22 cellular contexts compared by ENCODE assay signal in the genomic region with DNA sequence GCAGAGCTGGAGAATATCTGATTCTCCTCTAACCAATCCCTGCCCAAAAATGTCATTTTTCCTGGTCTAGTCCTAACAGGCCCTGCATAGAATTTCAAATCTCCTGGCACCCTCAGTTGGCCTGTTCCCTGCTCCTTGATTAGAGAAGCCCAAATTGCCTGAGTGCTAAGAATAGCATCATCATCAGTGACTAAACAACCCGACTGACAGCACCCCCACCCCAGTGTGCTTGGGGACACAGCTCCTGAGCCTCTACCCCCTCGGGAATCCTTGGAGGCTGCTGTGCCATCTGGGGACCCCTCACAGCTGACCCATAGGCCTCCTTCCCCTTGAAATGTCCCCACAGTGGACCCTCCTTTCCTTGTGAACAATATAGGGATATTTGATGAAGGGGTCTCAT.
"Had no signal": no experiment of that assay in that cellular context is flagged by ENCODE, and none has a peak within 500 bp of the region (broad histone marks: within the 10 kb centered on the region; RNA-seq: fewer than 3 reads in every experiment).

No MANE protein-coding gene starts in this region.

- H3K4me3 Mint-ChIP-seq: activated CD8-positive, alpha-beta T cell treated with anti-CD3 and anti-CD28 coated beads for 36 hours; activated naive CD4-positive, alpha-beta T cell treated with anti-CD3 and anti-CD28 coated beads, Interleukin-2, amount 50 U/mL, for 24 hours; T-helper 1 cell treated with Interleukin-12 subunit alpha and Interleukin-12 subunit beta and Interleukin-4 antibody, amounts not matched to agents 30 μg/mL and 1 μg/mL, for 36 hours had no signal

- H3K27ac Mint-ChIP-seq: activated CD8-positive, alpha-beta T cell treated with anti-CD3 and anti-CD28 coated beads for 36 hours; activated naive CD4-positive, alpha-beta T cell treated with anti-CD3 and anti-CD28 coated beads, Interleukin-2, amount 50 U/mL, for 24 hours; T-helper 1 cell treated with Interleukin-12 subunit alpha and Interleukin-12 subunit beta and Interleukin-4 antibody, amounts not matched to agents 30 μg/mL and 1 μg/mL, for 36 hours had no signal

- ATAC-seq: activated CD8-positive, alpha-beta T cell treated with anti-CD3 and anti-CD28 coated beads for 36 hours; body of pancreas; Panc1; SK-N-SH treated with all-trans-retinoic acid at 6 μM for 48 hours had no signal

- H3K36me3 Mint-ChIP-seq: activated naive CD4-positive, alpha-beta T cell treated with anti-CD3 and anti-CD28 coated beads, Interleukin-2, amount 50 U/mL, for 24 hours had no signal

- H3K4me1 Mint-ChIP-seq: activated naive CD4-positive, alpha-beta T cell treated with anti-CD3 and anti-CD28 coated beads, Interleukin-2, amount 50 U/mL, for 24 hours had no signal

- H3K9me3 Mint-ChIP-seq: activated CD8-positive, alpha-beta T cell treated with anti-CD3 and anti-CD28 coated beads for 36 hours; activated naive CD4-positive, alpha-beta T cell treated with anti-CD3 and anti-CD28 coated beads, Interleukin-2, amount 50 U/mL, for 24 hours; T-helper 1 cell treated with Interleukin-12 subunit alpha and Interleukin-12 subunit beta and Interleukin-4 antibody, amounts not matched to agents 30 μg/mL and 1 μg/mL, for 36 hours had no signal

- DNase-seq: activated CD4-positive, alpha-beta T cell treated with anti-CD3 and anti-CD28 coated beads for 4 hours; activated CD8-positive, alpha-beta memory T cell treated with anti-CD3 and anti-CD28 coated beads, Interleukin-2, amount 50 U/mL, for 4 hours; activated CD8-positive, alpha-beta T cell treated with anti-CD3 and anti-CD28 coated beads for 36 hours; activated effector memory CD4-positive, alpha-beta T cell treated with Interleukin-2 at 50 U/mL for 16 hours; activated naive CD4-positive, alpha-beta T cell; body of pancreas; MG63; NCI-H1105 treated with DMSO at 0.1 percent for 48 hours; NCI-H1436 treated with DMSO at 0.1 percent for 48 hours; NCI-H187; NCI-H2081 treated with DMSO at 0.1 percent for 48 hours; NCI-H2227 treated with DMSO at 0.1 percent for 48 hours; NCI-H526; NCI-H774; NK-92 treated with Interleukin-12 subunit alpha and Interleukin-12 subunit beta, amount 100 ng/mL, for 24 hours; OCI-M1; RPMI8226; SHP77 had no signal
